22 cellular contexts compared by ENCODE assay signal in genomic region chr1:228448372-228448771, GRCh38. TPM values are rescaled to one million over a fixed set of nuclear protein-coding genes. Genes with fewer than 3 reads are reported as not detected.
A peak's percentile ranks its signal among the peaks of the same experiment; 100 is the strongest.
DNase-seq lines count a peak whose midpoint lies in the region; ATAC-seq, FAIRE-seq and TF ChIP-seq lines count a peak whose summit lies in the region.
"Had no signal": no experiment of that assay in that cellular context is flagged by ENCODE, and none has a peak within 500 bp of the region (broad histone marks: within the 10 kb centered on the region; RNA-seq: fewer than 3 reads in every experiment).

No MANE protein-coding gene starts in this region.

- no peaks in the 10 kb centered on the region for H3K9me3 ChIP-seq in PC-9 (ENCODE audit: insufficient read depth, low read depth)
- H3K9me3 ChIP-seq in trophoblast cell (ENCODE audit: insufficient read depth, low read depth, low read length), result no peaks in the 10 kb centered on the region
- H3K9me3 ChIP-seq in tibial artery, result no peaks in the 10 kb centered on the region
- no peaks in the 10 kb centered on the region for H3K9me3 ChIP-seq in tibial nerve
- H3K9me3 ChIP-seq: BE2C, HAP-1 had no signal

- H3K36me3 ChIP-seq in PC-9 (ENCODE audit: low read depth) (no peaks in the 10 kb centered on the region), trophoblast cell (ENCODE audit: control insufficient read depth in 1 of 2, insufficient read depth in 2 of 2, low read length in 2 of 2) (no peaks in the 10 kb centered on the region), tibial artery (no peaks in the 10 kb centered on the region), tibial nerve (no peaks in the 10 kb centered on the region)
- H3K36me3 ChIP-seq: BE2C, HAP-1 had no signal

- H3K4me2 ChIP-seq in PC-9, result peak overlapping the region; percentile 26; the same call in 1 of the 2 replicates
- H3K4me2 ChIP-seq in trophoblast cell (ENCODE audit: low read length), result no peak overlapping the region

- no peak overlapping the region for H2BK5ac ChIP-seq in trophoblast cell (ENCODE audit: low read depth, low read length, poor library complexity)

- peaks cover 14% of the 10 kb centered on the region for H3K4me1 Mint-ChIP-seq in activated CD8-positive, alpha-beta T cell treated with anti-CD3 and anti-CD28 coated beads for 36 hours (ENCODE audit: low read depth)

- H3K4me1 ChIP-seq in PC-9 (replicated peaks; ENCODE audit: insufficient read depth) (peaks cover 35% of the 10 kb centered on the region), trophoblast cell (ENCODE audit: control insufficient read depth in 1 of 2, insufficient read depth in 2 of 2, low read length in 2 of 2) (peaks cover 13 to 17% of the 10 kb centered on the region in 2 experiments), tibial artery (peaks cover 0 to 14% (median 10%) of the 10 kb centered on the region in 4 donors), tibial nerve (peaks cover 0 to 11% (median 7%) of the 10 kb centered on the region in 4 donors)
- H3K4me1 ChIP-seq: HAP-1 had no signal

- intact Hi-C loops in PC-9 (cut with micrococcal nuclease; ENCODE audit: unreplicated experiment), result no loop called here
- intact Hi-C loops in activated CD8-positive, alpha-beta T cell treated with anti-CD3 and anti-CD28 coated beads for 36 hours (cut with micrococcal nuclease), result no loop called here
- intact Hi-C loops in tibial artery (cut with DNase I; ENCODE audit: low total_unique reads), result no loop called here

- H2BK12ac ChIP-seq in trophoblast cell (ENCODE audit: low read length), result no peak overlapping the region

- no peak overlapping the region for H3K23ac ChIP-seq in trophoblast cell (ENCODE audit: low read length)

- WGBS in trophoblast cell (ENCODE audit: extremely low coverage, insufficient coverage, insufficient read length), result no CpG with 5 or more reads among the region's 6 CpGs
- WGBS in tibial nerve, 2 donors, result 92 to 93% methylated on average over 6 of the region's 6 CpGs

- BruUV-seq in PC-9 (replicated peaks; lab: Mats Ljungman, UMichigan), result no TSS peak

- TF ChIP-seq EP300 in tibial nerve (IDR thresholded peaks at IDR 0.05), result no peak

- H3K27me3 ChIP-seq in PC-9 (ENCODE audit: insufficient read depth, low read depth), result no peaks in the 10 kb centered on the region
- peaks cover 2% of the 10 kb centered on the region for H3K27me3 ChIP-seq in trophoblast cell (ENCODE audit: insufficient read depth, low read length)
- peaks cover 7 to 40% of the 10 kb centered on the region in 2 donors for H3K27me3 ChIP-seq in tibial artery
- H3K27me3 ChIP-seq in tibial nerve, result peaks cover 0 to 47% of the 10 kb centered on the region in 2 donors

- POLR2A ChIA-PET in PC-9 (lab: Charles Lee; ENCODE audit: unreplicated experiment), result interaction anchor here (0.7 kb wide), 1 partner anchor 53 kb away, joined by 3 read pairs; no protein-coding TSS in a partner anchor
- POLR2A ChIA-PET in activated CD8-positive, alpha-beta T cell treated with anti-CD3 and anti-CD28 coated beads for 36 hours (lab: Charles Lee), result no interaction called here

- H3K9me2 ChIP-seq in PC-9 (ENCODE audit: insufficient read depth), result no peaks in the 10 kb centered on the region

- no peak overlapping the region for H3K4ac ChIP-seq in trophoblast cell (ENCODE audit: low read depth, low read length)

- TF ChIP-seq POLR2A in GM12891 (IDR thresholded peaks at IDR 0.05; ENCODE audit: low read depth, low read length) (no peak), tibial nerve (IDR thresholded peaks at IDR 0.05) (no peak)

- peaks cover 36% of the 10 kb centered on the region for H3K27me3 Mint-ChIP-seq in activated CD8-positive, alpha-beta T cell treated with anti-CD3 and anti-CD28 coated beads for 36 hours

- H3K27ac ChIP-seq in PC-9, result no peak overlapping the region
- H3K27ac ChIP-seq in trophoblast cell (ENCODE audit: low read depth, low read length), result no peak overlapping the region
- no peak overlapping the region for H3K27ac ChIP-seq in tibial artery
- H3K27ac ChIP-seq in tibial nerve, result no peak overlapping the region
- H3K27ac ChIP-seq: GM23248 had no signal

- no peak overlapping the region for H3K18ac ChIP-seq in trophoblast cell (ENCODE audit: low read length)

- H3K79me1 ChIP-seq in trophoblast cell (ENCODE audit: low read length), result peaks cover 5% of the 10 kb centered on the region

- no peaks in the 10 kb centered on the region for H4K20me1 ChIP-seq in PC-9 (ENCODE audit: insufficient read depth)

- CTCF ChIA-PET in PC-9 (lab: Charles Lee), result no interaction called here
- CTCF ChIA-PET in activated CD8-positive, alpha-beta T cell treated with anti-CD3 and anti-CD28 coated beads for 36 hours (lab: Charles Lee), result interaction anchor here (2.6 kb wide), 1 partner anchor 11 kb away, joined by 11 read pairs; a partner anchor contains a TSS

- H2AK5ac ChIP-seq in trophoblast cell (ENCODE audit: low read length), result no peak overlapping the region

- no peak overlapping the region for H3K9ac ChIP-seq in trophoblast cell (ENCODE audit: low read length)
- H3K9ac ChIP-seq: GM23248 had no signal

- no peak overlapping the region for H3K27ac Mint-ChIP-seq in activated CD8-positive, alpha-beta T cell treated with anti-CD3 and anti-CD28 coated beads for 36 hours
- H3K27ac Mint-ChIP-seq: CD4-positive, CD25-positive, alpha-beta regulatory T cell; CD8-positive, alpha-beta memory T cell had no signal

- H4K12ac ChIP-seq in trophoblast cell (ENCODE audit: low read depth, low read length), result no peak overlapping the region

- TF ChIP-seq CTCF in PC-9 (conservative IDR thresholded peaks at IDR 0.05) (no peak), tibial artery (IDR thresholded peaks at IDR 0.05) (no peak), tibial nerve (IDR thresholded peaks at IDR 0.05) (no peak)
- TF ChIP-seq CTCF in activated CD8-positive, alpha-beta T cell treated with anti-CD3 and anti-CD28 coated beads for 36 hours (IDR thresholded peaks at IDR 0.05), result no peak

- no peaks in the 10 kb centered on the region for H3K36me3 Mint-ChIP-seq in activated CD8-positive, alpha-beta T cell treated with anti-CD3 and anti-CD28 coated beads for 36 hours (ENCODE audit: low read depth)
- H3K36me3 Mint-ChIP-seq: CD4-positive, CD25-positive, alpha-beta regulatory T cell had no signal

- H3K4me3 Mint-ChIP-seq in activated CD8-positive, alpha-beta T cell treated with anti-CD3 and anti-CD28 coated beads for 36 hours, result no peak overlapping the region
- H3K4me3 Mint-ChIP-seq: CD8-positive, alpha-beta memory T cell had no signal

- H2BK120ac ChIP-seq in trophoblast cell (ENCODE audit: insufficient read depth, low read length, poor library complexity), result peak overlapping the region; percentile 15

- H3K79me2 ChIP-seq in PC-9 (ENCODE audit: low read depth), result no peaks in the 10 kb centered on the region
- no peaks in the 10 kb centered on the region for H3K79me2 ChIP-seq in trophoblast cell (ENCODE audit: control insufficient read depth, insufficient read depth, low read length, poor library complexity)

- peak overlapping the region; percentile 26 for H4K8ac ChIP-seq in trophoblast cell (ENCODE audit: low read depth, low read length)

- H2AFZ ChIP-seq in PC-9, result no peak overlapping the region
- H2AFZ ChIP-seq in trophoblast cell (ENCODE audit: insufficient read depth, low read length, poor library complexity), result no peak overlapping the region
- H2AFZ ChIP-seq: GM23248 had no signal

- H3K4me3 ChIP-seq in PC-9 (no peak overlapping the region), trophoblast cell (ENCODE audit: low read depth, low read length) (no peak overlapping the region), tibial artery (no peak overlapping the region), tibial nerve (no peak overlapping the region)
- H3K4me3 ChIP-seq: GM23248, HAP-1 had no signal

- peak; percentile 60 for FAIRE-seq in GM12891 (lab: Jason Lieb, UNC)
- peak; percentile 85 for FAIRE-seq in urothelium cell line (lab: Jason Lieb, UNC)
- FAIRE-seq: A204.1, D721Med, G401.6, GM12892, GM18507 had no signal

- no peak overlapping the region for H3K14ac ChIP-seq in trophoblast cell (ENCODE audit: low read length)

- no peak overlapping the region for H4K91ac ChIP-seq in trophoblast cell (ENCODE audit: low read depth, low read length)

- H3K9me3 Mint-ChIP-seq in activated CD8-positive, alpha-beta T cell treated with anti-CD3 and anti-CD28 coated beads for 36 hours, result no peaks in the 10 kb centered on the region

- ATAC-seq in activated CD8-positive, alpha-beta T cell treated with anti-CD3 and anti-CD28 coated beads for 36 hours, result no peak

- peaks cover 25% of the 10 kb centered on the region for H3F3A ChIP-seq in PC-9 (ENCODE audit: insufficient read depth, low read depth)

- no peak for DNase-seq in GM12891 (ENCODE audit: insufficient read length, low spot score)
- peak; percentile 27 to 60 for DNase-seq in PC-9
- peak; percentile 53 to 58 for DNase-seq in trophoblast cell
- DNase-seq in urothelium cell line (ENCODE audit: low spot score), result no peak
- no peak for DNase-seq in activated CD8-positive, alpha-beta T cell treated with anti-CD3 and anti-CD28 coated beads for 36 hours
- DNase-seq in tibial artery, result no peak
- DNase-seq in tibial nerve (ENCODE audit: low spot score in 2 of 2), result no peak
- DNase-seq: ACHN; BE2C; C1 segment of cervical spinal cord; CD4-positive, CD25-positive, alpha-beta regulatory T cell; CD8-positive, alpha-beta memory T cell; COR-L47; GM23248 had no signal

TF ChIP-seq in GM12891, 5 proteins besides CTCF, POLR2A, EP300 and RAD21:
- TF ChIP-seq SPI1 (IDR thresholded peaks at IDR 0.05; ENCODE audit: low read depth, low read length), result no peak
- no peak for TF ChIP-seq POU2F2 (IDR thresholded peaks at IDR 0.05; ENCODE audit: low read depth, low read length)
- no peak for TF ChIP-seq POLR2AphosphoS5 (IDR thresholded peaks at IDR 0.05; ENCODE audit: low read depth, low read length)
- no peak for TF ChIP-seq TAF1 (IDR thresholded peaks at IDR 0.05; ENCODE audit: low read depth, low read length)

RNA-seq across cellular contexts. Expression of gene TRIM17, which starts 31.7 kb away (rescaled TPM):
- 0.26 TPM for polyA plus RNA-seq in GM12891 (2012; ENCODE audit: low read depth, missing spikeins)
- 47.4 and 55.5 TPM in 2 replicates for total RNA-seq in PC-9 (2021)
- 10.5 and 10.6 TPM in 2 replicates for polyA plus RNA-seq in trophoblast cell (2013)
- 1 to 10 TPM; 1.9 to 2.7 TPM for total RNA-seq in activated CD8-positive, alpha-beta T cell treated with anti-CD3 and anti-CD28 coated beads for 36 hours
- total RNA-seq in tibial nerve, result 1 to 10 TPM in 2 of 4 donors, under 1 TPM in 1, not detected in 1; 0.63 to 4.2 (median 1.4) TPM
- total RNA-seq: GM23248, H4, HT-29 had no signal

RNA-seq across cellular contexts. Expression of gene RNF187, which starts 38.8 kb away (rescaled TPM):
- 51.7 TPM for polyA plus RNA-seq in GM12891 (2012; ENCODE audit: low read depth, missing spikeins)
- total RNA-seq in PC-9 (2021) (182 and 227 TPM in 2 replicates), tibial nerve (10 to 100 TPM; 38.1 to 89.0 (median 56.9) TPM)
- polyA plus RNA-seq in trophoblast cell (2013), result 44.8 and 45.0 TPM in 2 replicates
- total RNA-seq in activated CD8-positive, alpha-beta T cell treated with anti-CD3 and anti-CD28 coated beads for 36 hours, result 100 to 1,000 TPM; 147 TPM

RNA-seq across cellular contexts. Expression of gene TRIM11, which starts 41.7 kb away (rescaled TPM):
- 12.6 TPM for polyA plus RNA-seq in GM12891 (2012; ENCODE audit: low read depth, missing spikeins)
- 76.5 and 78.2 TPM in 2 replicates for total RNA-seq in PC-9 (2021)
- 31.1 and 32.5 TPM in 2 replicates for polyA plus RNA-seq in trophoblast cell (2013)
- 10 to 100 TPM; 30.7 to 32.1 TPM for total RNA-seq in activated CD8-positive, alpha-beta T cell treated with anti-CD3 and anti-CD28 coated beads for 36 hours
- 10 to 100 TPM; 19.9 to 32.8 (median 23.9) TPM for total RNA-seq in tibial nerve

Comparison
In these comparisons a context has a peak if more than half of its experiments do, and no peak if none do; other contexts are left out.
1. DNase-seq: peak in PC-9 (2 of 2) and trophoblast cell (2 of 2); none in GM12891 (single experiment), urothelium cell line (single experiment), activated CD8-positive, alpha-beta T cell treated with anti-CD3 and anti-CD28 coated beads for 36 hours (single experiment), tibial artery (0 of 2) and tibial nerve (0 of 2).